14 cellular contexts compared by ENCODE assay signal in genomic region chr17:55284001-55284884, GRCh38. TPM values are rescaled to one million over a fixed set of nuclear protein-coding genes. Genes with fewer than 3 reads are reported as not detected.
DNase-seq lines count a peak whose midpoint lies in the region; ATAC-seq and TF ChIP-seq lines count a peak whose summit lies in the region.
"Had no signal": no experiment of that assay in that cellular context is flagged by ENCODE, and none has a peak within 500 bp of the region (broad histone marks: within the 10 kb centered on the region; RNA-seq: fewer than 3 reads in every experiment).

No MANE protein-coding gene starts in this region.

- no peak overlapping the region for H2AFZ ChIP-seq in PC-9

- no TSS peak for BruUV-seq in PC-9 (replicated peaks; lab: Mats Ljungman, UMichigan)

- H3K4me1 Mint-ChIP-seq in activated naive CD8-positive, alpha-beta T cell treated with anti-CD3 and anti-CD28 coated beads, Interleukin-2, amount 10 ng/mL, durations not matched to agents 7 days and 5 days = peaks cover 11% of the 10 kb centered on the region
- peaks cover 2% of the 10 kb centered on the region for H3K4me1 Mint-ChIP-seq in activated naive CD8-positive, alpha-beta T cell treated with anti-CD3 and anti-CD28 coated beads, Interleukin-2, amount 50 U/mL, for 24 hours
- H3K4me1 Mint-ChIP-seq in endothelial cell (ENCODE audit: unreplicated experiment) = peaks cover 8% of the 10 kb centered on the region

- peaks cover 15% of the 10 kb centered on the region; the same call in 1 of the 2 replicates for H3F3A ChIP-seq in PC-9 (ENCODE audit: insufficient read depth, low read depth)

- H3K27me3 ChIP-seq in breast epithelium = no peaks in the 10 kb centered on the region
- no peaks in the 10 kb centered on the region for H3K27me3 ChIP-seq in lung (ENCODE audit: control insufficient read depth, insufficient read depth)
- H3K27me3 ChIP-seq in upper lobe of right lung = no peaks in the 10 kb centered on the region
- H3K27me3 ChIP-seq in PC-9 (ENCODE audit: insufficient read depth, low read depth) = no peaks in the 10 kb centered on the region

- no peak for ATAC-seq in activated naive CD8-positive, alpha-beta T cell treated with anti-CD3 and anti-CD28 coated beads, Interleukin-2, amount 10 ng/mL, durations not matched to agents 7 days and 5 days (ENCODE audit: low read depth)
- ATAC-seq in activated naive CD8-positive, alpha-beta T cell treated with anti-CD3 and anti-CD28 coated beads, Interleukin-2, amount 50 U/mL, for 24 hours = no peak
- ATAC-seq in lung (ENCODE audit: insufficient read depth, low FRiP score) (peak; percentile 54), upper lobe of right lung (peak; percentile 71), HG03095 (IDR thresholded peaks at IDR 0.05; ENCODE audit: unreplicated experiment) (no peak)
- ATAC-seq: activated CD4-positive, CD25-positive, alpha-beta regulatory T cell treated with anti-CD3 and anti-CD28 coated beads, Interleukin-2, amount 50 U/mL, for 24 hours had no signal

- TF ChIP-seq CTCF in breast epithelium (IDR thresholded peaks at IDR 0.05) = no peak
- no peak for TF ChIP-seq CTCF in lung (IDR thresholded peaks at IDR 0.05; ENCODE audit: control extremely low read depth, extremely low read depth)
- no peak for TF ChIP-seq CTCF in upper lobe of right lung (IDR thresholded peaks at IDR 0.05)
- no peak for TF ChIP-seq CTCF in endothelial cell (IDR thresholded peaks at IDR 0.05; ENCODE audit: unreplicated experiment)
- no peak for TF ChIP-seq CTCF in PC-9 (conservative IDR thresholded peaks at IDR 0.05)

- H3K27ac ChIP-seq in breast epithelium = peak overlapping the region; percentile 91 to 92
- peak overlapping the region; percentile 85 to 97 for H3K27ac ChIP-seq in lung (ENCODE audit: low read depth in 1 of 2, low read length in 1 of 2)
- peak overlapping the region; percentile 86 for H3K27ac ChIP-seq in upper lobe of right lung
- no peak overlapping the region for H3K27ac ChIP-seq in PC-9

- intact Hi-C loops in breast epithelium (cut with DNase I; ENCODE audit: low total_unique reads) (no loop called here), upper lobe of right lung (cut with DNase I) (no loop called here), PC-9 (cut with micrococcal nuclease; ENCODE audit: unreplicated experiment) (no loop called here)

- H3K27ac Mint-ChIP-seq in activated naive CD8-positive, alpha-beta T cell treated with anti-CD3 and anti-CD28 coated beads, Interleukin-2, amount 10 ng/mL, durations not matched to agents 7 days and 5 days = peak overlapping the region; percentile 44
- no peak overlapping the region for H3K27ac Mint-ChIP-seq in activated naive CD8-positive, alpha-beta T cell treated with anti-CD3 and anti-CD28 coated beads, Interleukin-2, amount 50 U/mL, for 24 hours
- H3K27ac Mint-ChIP-seq in endothelial cell (ENCODE audit: unreplicated experiment) = no peak overlapping the region

- no peak overlapping the region for H3K4me2 ChIP-seq in PC-9

- no peak for DNase-seq in activated naive CD8-positive, alpha-beta T cell treated with anti-CD3 and anti-CD28 coated beads, Interleukin-2, amount 10 ng/mL, durations not matched to agents 7 days and 5 days
- no peak for DNase-seq in activated naive CD8-positive, alpha-beta T cell treated with anti-CD3 and anti-CD28 coated beads, Interleukin-2, amount 50 U/mL, for 24 hours
- DNase-seq in breast epithelium (ENCODE audit: low spot score in 2 of 2) (no peak), lung (ENCODE audit: low spot score) (peak; percentile 85), upper lobe of right lung (no peak), endothelial cell (ENCODE audit: low spot score) (no peak), PC-9 (no peak)
- DNase-seq: activated naive CD4-positive, alpha-beta T cell; cortex of kidney; EL; stimulated activated CD8-positive, alpha-beta memory T cell treated with anti-CD3 and anti-CD28 coated beads, Interleukin-4, amount 100 ng/mL, for 48 hours had no signal

- H3K9me3 Mint-ChIP-seq in activated naive CD8-positive, alpha-beta T cell treated with anti-CD3 and anti-CD28 coated beads, Interleukin-2, amount 10 ng/mL, durations not matched to agents 7 days and 5 days = no peaks in the 10 kb centered on the region
- H3K9me3 Mint-ChIP-seq in activated naive CD8-positive, alpha-beta T cell treated with anti-CD3 and anti-CD28 coated beads, Interleukin-2, amount 50 U/mL, for 24 hours = no peaks in the 10 kb centered on the region
- no peaks in the 10 kb centered on the region for H3K9me3 Mint-ChIP-seq in endothelial cell (ENCODE audit: unreplicated experiment)

- 45 to 55% methylated on average over 7 of the region's 7 CpGs for WGBS in lung, 2 donors

- H3K4me3 Mint-ChIP-seq in activated naive CD8-positive, alpha-beta T cell treated with anti-CD3 and anti-CD28 coated beads, Interleukin-2, amount 10 ng/mL, durations not matched to agents 7 days and 5 days = no peak overlapping the region
- H3K4me3 Mint-ChIP-seq in activated naive CD8-positive, alpha-beta T cell treated with anti-CD3 and anti-CD28 coated beads, Interleukin-2, amount 50 U/mL, for 24 hours = no peak overlapping the region
- no peak overlapping the region for H3K4me3 Mint-ChIP-seq in endothelial cell (ENCODE audit: unreplicated experiment)

- no peaks in the 10 kb centered on the region for H3K36me3 ChIP-seq in breast epithelium
- no peaks in the 10 kb centered on the region for H3K36me3 ChIP-seq in lung (ENCODE audit: control insufficient read depth in 2 of 2, insufficient read depth in 2 of 2, low read length in 2 of 2)
- no peaks in the 10 kb centered on the region for H3K36me3 ChIP-seq in upper lobe of right lung
- H3K36me3 ChIP-seq in PC-9 (ENCODE audit: low read depth) = no peaks in the 10 kb centered on the region

- no peaks in the 10 kb centered on the region for H4K20me1 ChIP-seq in PC-9 (ENCODE audit: insufficient read depth)

- no peak overlapping the region for H3K4me3 ChIP-seq in breast epithelium
- no peak overlapping the region for H3K4me3 ChIP-seq in lung
- H3K4me3 ChIP-seq in upper lobe of right lung = no peak overlapping the region
- no peak overlapping the region for H3K4me3 ChIP-seq in PC-9

- H3K79me2 ChIP-seq in PC-9 (ENCODE audit: low read depth) = no peaks in the 10 kb centered on the region

- no peaks in the 10 kb centered on the region for H3K9me2 ChIP-seq in PC-9 (ENCODE audit: insufficient read depth)

- TF ChIP-seq POLR2A in breast epithelium (IDR thresholded peaks at IDR 0.05) = no peak

- peaks cover 10% of the 10 kb centered on the region for H3K27me3 Mint-ChIP-seq in activated naive CD8-positive, alpha-beta T cell treated with anti-CD3 and anti-CD28 coated beads, Interleukin-2, amount 10 ng/mL, durations not matched to agents 7 days and 5 days
- H3K27me3 Mint-ChIP-seq in activated naive CD8-positive, alpha-beta T cell treated with anti-CD3 and anti-CD28 coated beads, Interleukin-2, amount 50 U/mL, for 24 hours = no peaks in the 10 kb centered on the region
- H3K27me3 Mint-ChIP-seq in endothelial cell (ENCODE audit: unreplicated experiment) = peaks cover 6% of the 10 kb centered on the region

- CTCF ChIA-PET in PC-9 (lab: Charles Lee) = no interaction called here

- H3K36me3 Mint-ChIP-seq in activated naive CD8-positive, alpha-beta T cell treated with anti-CD3 and anti-CD28 coated beads, Interleukin-2, amount 10 ng/mL, durations not matched to agents 7 days and 5 days = no peaks in the 10 kb centered on the region
- no peaks in the 10 kb centered on the region for H3K36me3 Mint-ChIP-seq in activated naive CD8-positive, alpha-beta T cell treated with anti-CD3 and anti-CD28 coated beads, Interleukin-2, amount 50 U/mL, for 24 hours (ENCODE audit: low read depth)
- H3K36me3 Mint-ChIP-seq in endothelial cell (ENCODE audit: low read depth, unreplicated experiment) = no peaks in the 10 kb centered on the region

- POLR2A ChIA-PET in activated naive CD8-positive, alpha-beta T cell treated with anti-CD3 and anti-CD28 coated beads, Interleukin-2, amount 10 ng/mL, durations not matched to agents 7 days and 5 days (lab: Charles Lee) = no interaction called here
- POLR2A ChIA-PET in PC-9 (lab: Charles Lee; ENCODE audit: unreplicated experiment) = no interaction called here

- no peaks in the 10 kb centered on the region for H3K9me3 ChIP-seq in breast epithelium
- H3K9me3 ChIP-seq in lung (ENCODE audit: control insufficient read depth in 2 of 2, insufficient read depth in 1 of 2, low read length in 1 of 2) = no peaks in the 10 kb centered on the region
- no peaks in the 10 kb centered on the region for H3K9me3 ChIP-seq in upper lobe of right lung
- H3K9me3 ChIP-seq in PC-9 (ENCODE audit: insufficient read depth, low read depth) = no peaks in the 10 kb centered on the region

- H3K4me1 ChIP-seq in breast epithelium (peaks cover 6 to 19% of the 10 kb centered on the region in 2 donors), lung (ENCODE audit: control insufficient read depth in 2 of 2, insufficient read depth in 2 of 2, low read length in 2 of 2) (peaks cover 16 to 49% of the 10 kb centered on the region in 2 donors), upper lobe of right lung (peaks cover 61% of the 10 kb centered on the region), PC-9 (replicated peaks; ENCODE audit: insufficient read depth) (peaks cover 21% of the 10 kb centered on the region)

RNA-seq across cellular contexts. Expression of gene HLF, which starts 19.5 kb away (rescaled TPM):
- 1 to 10 TPM in 1 of 2 experiments, under 1 TPM in 1; 0.67 to 1.3 TPM for total RNA-seq in activated naive CD8-positive, alpha-beta T cell treated with anti-CD3 and anti-CD28 coated beads, Interleukin-2, amount 10 ng/mL, durations not matched to agents 7 days and 5 days
- 10 to 100 TPM; 11.8 to 21.4 (median 13.4) TPM for total RNA-seq in breast epithelium
- total RNA-seq in lung = 10 to 100 TPM in 1 of 2 donors, 1 to 10 TPM in 1; 9.9 to 21.3 TPM
- 1 to 10 TPM; 3.2 to 5.8 TPM for polyA plus RNA-seq in lung
- 31.8 TPM for total RNA-seq in upper lobe of right lung
- not detected for total RNA-seq in endothelial cell (ENCODE audit: unreplicated experiment)
- not detected in 2 replicates for total RNA-seq in PC-9 (2021)
- total RNA-seq: glomerular endothelial cell had no signal

Comparison
In these comparisons a context has a peak if more than half of its experiments do, and no peak if none do; other contexts are left out.
1. ATAC-seq: peak in lung (single experiment) and upper lobe of right lung (single experiment); none in activated naive CD8-positive, alpha-beta T cell treated with anti-CD3 and anti-CD28 coated beads, Interleukin-2, amount 10 ng/mL, durations not matched to agents 7 days and 5 days (single experiment), activated naive CD8-positive, alpha-beta T cell treated with anti-CD3 and anti-CD28 coated beads, Interleukin-2, amount 50 U/mL, for 24 hours (single experiment) and HG03095 (single experiment).
2. RNA of gene HLF, which starts 19.5 kb away (total RNA-seq): 31.8 TPM in upper lobe of right lung (single experiment), 9.9 to 21.3 TPM in lung and 11.8 to 21.4 TPM in breast epithelium; 0.67 to 1.3 TPM in activated naive CD8-positive, alpha-beta T cell treated with anti-CD3 and anti-CD28 coated beads, Interleukin-2, amount 10 ng/mL, durations not matched to agents 7 days and 5 days, not detected in endothelial cell (single experiment) and not detected in PC-9; every median in the first group is over 4 times any median in the second.